Comparison of ENCODE assay signal across 17 cellular contexts in genomic region chr11:14029415-14029814, GRCh38.
DNase-seq lines count a peak whose midpoint lies in the region; ATAC-seq and TF ChIP-seq lines count a peak whose summit lies in the region.
"Had no signal": no experiment of that assay in that cellular context is flagged by ENCODE, and none has a peak within 500 bp of the region (broad histone marks: within the 10 kb centered on the region; RNA-seq: fewer than 3 reads in every experiment).

No MANE protein-coding gene starts in this region.

- H3K4me1 Mint-ChIP-seq in activated T-helper 17 cell treated with anti-CD3 and anti-CD28 coated beads, Interleukin-2, amount 50 U/mL, for 72 hours, result no peaks in the 10 kb centered on the region
- no peaks in the 10 kb centered on the region for H3K4me1 Mint-ChIP-seq in activated CD4-positive, alpha-beta memory T cell treated with anti-CD3 and anti-CD28 coated beads, Interleukin-2, amount 10 ng/mL, durations not matched to agents 7 days and 5 days
- H3K4me1 Mint-ChIP-seq: activated B cell treated with CpG ODN at 0.5 μM for 24 hours; CD4-positive, alpha-beta memory T cell; stimulated activated naive B cell treated with anti-CD40 and anti-IgM and Interleukin-4, amounts not matched to agents 10 μg/mL and 1 μg/mL and 100 μg/mL, for 72 hours had no signal

- in situ Hi-C loops in transverse colon (cut with MboI; ENCODE audit: low pct_ligation_motif_present in 1 of 4, low pct_unique_long_range_greater_than_20kb in 1 of 4, low sequenced_read_pairs in 3 of 4), result no loop called here

- H3K27ac ChIP-seq in transverse colon, result peak overlapping the region; percentile 53 to 67 (median 60)

- H3K9me3 ChIP-seq in transverse colon, result no peaks in the 10 kb centered on the region
- H3K9me3 ChIP-seq: MG63 had no signal

- POLR2A ChIA-PET in activated CD4-positive, alpha-beta memory T cell treated with anti-CD3 and anti-CD28 coated beads, Interleukin-2, amount 10 ng/mL, durations not matched to agents 7 days and 5 days (lab: Charles Lee), result no interaction called here

- no peak for TF ChIP-seq POLR2A in transverse colon (IDR thresholded peaks at IDR 0.05)

- H3K9me3 Mint-ChIP-seq in activated T-helper 17 cell treated with anti-CD3 and anti-CD28 coated beads, Interleukin-2, amount 50 U/mL, for 72 hours, result no peaks in the 10 kb centered on the region
- H3K9me3 Mint-ChIP-seq in activated CD4-positive, alpha-beta memory T cell treated with anti-CD3 and anti-CD28 coated beads, Interleukin-2, amount 10 ng/mL, durations not matched to agents 7 days and 5 days, result no peaks in the 10 kb centered on the region
- H3K9me3 Mint-ChIP-seq: activated B cell treated with CpG ODN at 0.5 μM for 24 hours; stimulated activated naive B cell treated with anti-CD40 and anti-IgM and Interleukin-4, amounts not matched to agents 10 μg/mL and 1 μg/mL and 100 μg/mL, for 72 hours had no signal

- intact Hi-C loops in transverse colon (cut with DNase I; ENCODE audit: low total_unique reads), result no loop called here

- peak overlapping the region; percentile 15 for H3K27ac Mint-ChIP-seq in activated T-helper 17 cell treated with anti-CD3 and anti-CD28 coated beads, Interleukin-2, amount 50 U/mL, for 72 hours
- no peak overlapping the region for H3K27ac Mint-ChIP-seq in activated CD4-positive, alpha-beta memory T cell treated with anti-CD3 and anti-CD28 coated beads, Interleukin-2, amount 10 ng/mL, durations not matched to agents 7 days and 5 days
- H3K27ac Mint-ChIP-seq: activated B cell treated with CpG ODN at 0.5 μM for 24 hours; CD4-positive, alpha-beta memory T cell; stimulated activated naive B cell treated with anti-CD40 and anti-IgM and Interleukin-4, amounts not matched to agents 10 μg/mL and 1 μg/mL and 100 μg/mL, for 72 hours had no signal

- H3K4me1 ChIP-seq in transverse colon, result peaks cover 9 to 32% (median 17%) of the 10 kb centered on the region in 4 donors

- WGBS in transverse colon (ENCODE audit: low coverage in 1 of 2), 2 donors, result 33 to 41% methylated on average over 4 to 5 of the region's 5 CpGs

- H3K27me3 ChIP-seq in transverse colon, result no peaks in the 10 kb centered on the region
- H3K27me3 ChIP-seq: MG63 had no signal

- TF ChIP-seq EP300 in transverse colon (IDR thresholded peaks at IDR 0.05; ENCODE audit: low read depth), result no peak

- TF ChIP-seq CTCF in transverse colon (IDR thresholded peaks at IDR 0.05), result no peak

- no peaks in the 10 kb centered on the region for H3K36me3 ChIP-seq in transverse colon
- H3K36me3 ChIP-seq: MG63 had no signal

- CTCF ChIA-PET in activated CD4-positive, alpha-beta memory T cell treated with anti-CD3 and anti-CD28 coated beads, Interleukin-2, amount 10 ng/mL, durations not matched to agents 7 days and 5 days (lab: Charles Lee), result no interaction called here

- DNase-seq in DMS 273 (lab: John Stamatoyannopoulos, UW; ENCODE audit: unreplicated experiment) (peak; percentile 18), DMS 273 treated with DMSO at 0.1 percent for 48 hours (lab: John Stamatoyannopoulos, UW) (no peak), kidney tubule cell (ENCODE audit: low spot score) (peak; percentile 28), transverse colon (no peak), globus pallidus (ENCODE audit: low spot score) (no peak)
- DNase-seq in activated CD4-positive, alpha-beta memory T cell treated with anti-CD3 and anti-CD28 coated beads, Interleukin-2, amount 10 ng/mL, durations not matched to agents 7 days and 5 days, result no peak
- DNase-seq: activated B cell treated with CpG ODN at 0.5 μM for 24 hours; activated gamma-delta T cell treated with Interleukin-2 at 50 U/mL for 16 hours; CD4-positive, alpha-beta memory T cell; GDM1; NCI-H187 treated with DMSO at 0.1 percent for 48 hours; RPMI8226; stimulated activated naive B cell treated with anti-CD40 and anti-IgM and Interleukin-4, amounts not matched to agents 10 μg/mL and 1 μg/mL and 100 μg/mL, for 72 hours; T-helper 1 cell had no signal

- no peaks in the 10 kb centered on the region for H3K36me3 Mint-ChIP-seq in activated T-helper 17 cell treated with anti-CD3 and anti-CD28 coated beads, Interleukin-2, amount 50 U/mL, for 72 hours (ENCODE audit: low read depth)
- no peaks in the 10 kb centered on the region for H3K36me3 Mint-ChIP-seq in activated CD4-positive, alpha-beta memory T cell treated with anti-CD3 and anti-CD28 coated beads, Interleukin-2, amount 10 ng/mL, durations not matched to agents 7 days and 5 days (ENCODE audit: low read depth)
- H3K36me3 Mint-ChIP-seq: CD4-positive, alpha-beta memory T cell; stimulated activated naive B cell treated with anti-CD40 and anti-IgM and Interleukin-4, amounts not matched to agents 10 μg/mL and 1 μg/mL and 100 μg/mL, for 72 hours had no signal

- H3K27me3 Mint-ChIP-seq in activated T-helper 17 cell treated with anti-CD3 and anti-CD28 coated beads, Interleukin-2, amount 50 U/mL, for 72 hours, result peaks cover 6% of the 10 kb centered on the region
- H3K27me3 Mint-ChIP-seq in activated CD4-positive, alpha-beta memory T cell treated with anti-CD3 and anti-CD28 coated beads, Interleukin-2, amount 10 ng/mL, durations not matched to agents 7 days and 5 days, result peaks cover 4% of the 10 kb centered on the region

- H3K4me3 ChIP-seq in transverse colon, result no peak overlapping the region
- H3K4me3 ChIP-seq: MG63 had no signal

- no peak for ATAC-seq in activated T-helper 17 cell treated with anti-CD3 and anti-CD28 coated beads, Interleukin-2, amount 50 U/mL, for 72 hours (replicated peaks)
- ATAC-seq in GM18907 (IDR thresholded peaks at IDR 0.05; ENCODE audit: unreplicated experiment), result no peak
- ATAC-seq: stimulated activated naive B cell treated with anti-CD40 and anti-IgM and Interleukin-4, amounts not matched to agents 10 μg/mL and 1 μg/mL and 100 μg/mL, for 72 hours had no signal

- H3K4me3 Mint-ChIP-seq in activated T-helper 17 cell treated with anti-CD3 and anti-CD28 coated beads, Interleukin-2, amount 50 U/mL, for 72 hours, result no peak overlapping the region
- H3K4me3 Mint-ChIP-seq in activated CD4-positive, alpha-beta memory T cell treated with anti-CD3 and anti-CD28 coated beads, Interleukin-2, amount 10 ng/mL, durations not matched to agents 7 days and 5 days, result no peak overlapping the region
- H3K4me3 Mint-ChIP-seq: activated B cell treated with CpG ODN at 0.5 μM for 24 hours; CD4-positive, alpha-beta memory T cell; stimulated activated naive B cell treated with anti-CD40 and anti-IgM and Interleukin-4, amounts not matched to agents 10 μg/mL and 1 μg/mL and 100 μg/mL, for 72 hours had no signal

Comparison
In these comparisons a context has a peak if more than half of its experiments do, and no peak if none do; other contexts are left out.
1. DNase-seq: peak in DMS 273 (single experiment) and kidney tubule cell (single experiment); none in DMS 273 treated with DMSO at 0.1 percent for 48 hours (single experiment), transverse colon (single experiment), activated CD4-positive, alpha-beta memory T cell treated with anti-CD3 and anti-CD28 coated beads, Interleukin-2, amount 10 ng/mL, durations not matched to agents 7 days and 5 days (single experiment) and globus pallidus (single experiment).